Comparison of ENCODE assay signal across 39 cellular contexts in the genomic region with DNA sequence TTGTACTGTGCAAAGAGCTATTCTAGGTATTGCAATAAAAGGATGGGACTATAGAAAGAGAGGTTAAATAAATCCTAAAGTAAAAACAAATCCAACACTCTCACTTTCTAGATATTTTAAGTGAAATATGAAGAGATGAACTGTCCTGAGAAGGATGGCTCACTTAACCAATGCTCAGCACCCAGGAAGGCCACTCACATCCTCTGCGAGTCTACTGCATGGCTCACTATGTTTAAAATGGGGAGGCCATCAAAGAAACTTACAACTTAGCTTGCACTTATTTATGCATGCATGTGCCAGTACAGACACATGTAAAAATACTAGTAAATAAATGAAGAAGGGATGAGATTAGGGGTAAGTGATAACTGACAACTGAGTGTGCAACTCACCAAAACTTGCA. TPM values are rescaled to one million over a fixed set of nuclear protein-coding genes. Genes with fewer than 3 reads are reported as not detected.
"Had no signal": no experiment of that assay in that cellular context is flagged by ENCODE, and none has a peak within 500 bp of the region (broad histone marks: within the 10 kb centered on the region; RNA-seq: fewer than 3 reads in every experiment).

No MANE protein-coding gene starts in this region.

- H3K27ac Mint-ChIP-seq: activated naive CD4-positive, alpha-beta T cell treated with anti-CD3 and anti-CD28 coated beads for 36 hours; activated naive CD4-positive, alpha-beta T cell treated with anti-CD3 and anti-CD28 coated beads, Interleukin-2, amount 10 ng/mL, durations not matched to agents 7 days and 5 days; activated naive CD4-positive, alpha-beta T cell treated with anti-CD3 and anti-CD28 coated beads, Interleukin-2, amount 50 U/mL, for 24 hours; activated naive CD4-positive, alpha-beta T cell treated with anti-CD3 and anti-CD28 coated beads, Interleukin-2, amount 50 U/mL, for 72 hours; activated naive CD8-positive, alpha-beta T cell; activated naive CD8-positive, alpha-beta T cell treated with anti-CD3 and anti-CD28 coated beads for 36 hours; activated naive CD8-positive, alpha-beta T cell treated with anti-CD3 and anti-CD28 coated beads, Interleukin-2, amount 10 ng/mL, durations not matched to agents 7 days and 5 days; activated naive CD8-positive, alpha-beta T cell treated with anti-CD3 and anti-CD28 coated beads, Interleukin-2, amount 50 U/mL, for 24 hours; activated T-cell treated with anti-CD3 and anti-CD28 coated beads, Interleukin-2, amount 50 U/mL, for 24 hours; activated T-cell treated with anti-CD3 and anti-CD28 coated beads, Interleukin-2, amount 50 U/mL, for 72 hours; activated T-helper 1 cell treated with anti-CD3 and anti-CD28 coated beads, Interleukin-12 subunit alpha, Interleukin-12 subunit beta, Interleukin-2, Interleukin-4 antibody, amounts not matched to agents 30 ng/mL and 10 ng/mL and 1 ng/mL, durations not matched to agents 14 hours and 24 hours and 36 hours; activated T-helper 2 cell treated with anti-CD3 and anti-CD28 coated beads, Interferon-gamma antibody, Interleukin-2, Interleukin-4, amounts not matched to agents 10 μg/mL and 5 μg/mL and 100 μg/mL, durations not matched to agents 14 hours and 24 hours and 36 hours had no signal

- H3K9me3 Mint-ChIP-seq: activated naive CD4-positive, alpha-beta T cell treated with anti-CD3 and anti-CD28 coated beads for 36 hours; activated naive CD4-positive, alpha-beta T cell treated with anti-CD3 and anti-CD28 coated beads, Interleukin-2, amount 10 ng/mL, durations not matched to agents 7 days and 5 days; activated naive CD4-positive, alpha-beta T cell treated with anti-CD3 and anti-CD28 coated beads, Interleukin-2, amount 50 U/mL, for 24 hours; activated naive CD4-positive, alpha-beta T cell treated with anti-CD3 and anti-CD28 coated beads, Interleukin-2, amount 50 U/mL, for 72 hours; activated naive CD8-positive, alpha-beta T cell treated with anti-CD3 and anti-CD28 coated beads for 36 hours; activated naive CD8-positive, alpha-beta T cell treated with anti-CD3 and anti-CD28 coated beads, Interleukin-2, amount 50 U/mL, for 24 hours; activated T-cell treated with anti-CD3 and anti-CD28 coated beads, Interleukin-2, amount 50 U/mL, for 24 hours; activated T-cell treated with anti-CD3 and anti-CD28 coated beads, Interleukin-2, amount 50 U/mL, for 4 hours; activated T-cell treated with anti-CD3 and anti-CD28 coated beads, Interleukin-2, amount 50 U/mL, for 72 hours; activated T-helper 1 cell treated with anti-CD3 and anti-CD28 coated beads, Interleukin-12 subunit alpha, Interleukin-12 subunit beta, Interleukin-2, Interleukin-4 antibody, amounts not matched to agents 30 ng/mL and 10 ng/mL and 1 ng/mL, durations not matched to agents 14 hours and 24 hours and 36 hours; activated T-helper 2 cell treated with anti-CD3 and anti-CD28 coated beads, Interferon-gamma antibody, Interleukin-2, Interleukin-4, amounts not matched to agents 10 μg/mL and 5 μg/mL and 100 μg/mL, durations not matched to agents 14 hours and 24 hours and 36 hours; brain; central memory CD8-positive, alpha-beta T cell had no signal

- H3K27me3 Mint-ChIP-seq: activated naive CD4-positive, alpha-beta T cell treated with anti-CD3 and anti-CD28 coated beads, Interleukin-2, amount 10 ng/mL, durations not matched to agents 7 days and 5 days; activated naive CD4-positive, alpha-beta T cell treated with anti-CD3 and anti-CD28 coated beads, Interleukin-2, amount 50 U/mL, for 24 hours; activated naive CD8-positive, alpha-beta T cell treated with anti-CD3 and anti-CD28 coated beads for 36 hours; activated naive CD8-positive, alpha-beta T cell treated with anti-CD3 and anti-CD28 coated beads, Interleukin-2, amount 10 ng/mL, durations not matched to agents 7 days and 5 days; activated naive CD8-positive, alpha-beta T cell treated with anti-CD3 and anti-CD28 coated beads, Interleukin-2, amount 50 U/mL, for 24 hours; activated T-cell treated with anti-CD3 and anti-CD28 coated beads, Interleukin-2, amount 50 U/mL, for 24 hours; brain had no signal

- H3K27ac ChIP-seq: adrenal gland, ascending aorta, body of pancreas, brain microvascular endothelial cell, breast epithelium, cardiac muscle cell had no signal

- H3K4me3 Mint-ChIP-seq: activated naive CD4-positive, alpha-beta T cell treated with anti-CD3 and anti-CD28 coated beads for 36 hours; activated naive CD4-positive, alpha-beta T cell treated with anti-CD3 and anti-CD28 coated beads, Interleukin-2, amount 10 ng/mL, durations not matched to agents 7 days and 5 days; activated naive CD4-positive, alpha-beta T cell treated with anti-CD3 and anti-CD28 coated beads, Interleukin-2, amount 50 U/mL, for 24 hours; activated naive CD8-positive, alpha-beta T cell; activated naive CD8-positive, alpha-beta T cell treated with anti-CD3 and anti-CD28 coated beads for 36 hours; activated naive CD8-positive, alpha-beta T cell treated with anti-CD3 and anti-CD28 coated beads, Interleukin-2, amount 10 ng/mL, durations not matched to agents 7 days and 5 days; activated naive CD8-positive, alpha-beta T cell treated with anti-CD3 and anti-CD28 coated beads, Interleukin-2, amount 50 U/mL, for 24 hours; activated T-cell treated with anti-CD3 and anti-CD28 coated beads, Interleukin-2, amount 50 U/mL, for 24 hours; activated T-cell treated with anti-CD3 and anti-CD28 coated beads, Interleukin-2, amount 50 U/mL, for 4 hours; activated T-cell treated with anti-CD3 and anti-CD28 coated beads, Interleukin-2, amount 50 U/mL, for 72 hours; activated T-helper 1 cell treated with anti-CD3 and anti-CD28 coated beads, Interleukin-12 subunit alpha, Interleukin-12 subunit beta, Interleukin-2, Interleukin-4 antibody, amounts not matched to agents 30 ng/mL and 10 ng/mL and 1 ng/mL, durations not matched to agents 14 hours and 24 hours and 36 hours; brain; central memory CD8-positive, alpha-beta T cell had no signal

- H3K36me3 ChIP-seq: adrenal gland, ascending aorta, brain microvascular endothelial cell, breast epithelium, cardiac muscle cell had no signal

- H3K4me1 ChIP-seq: adrenal gland, ascending aorta, body of pancreas, breast epithelium had no signal

- ATAC-seq: activated naive CD4-positive, alpha-beta T cell treated with anti-CD3 and anti-CD28 coated beads, Interleukin-2, amount 50 U/mL, for 72 hours; activated naive CD8-positive, alpha-beta T cell treated with anti-CD3 and anti-CD28 coated beads, Interleukin-2, amount 50 U/mL, for 24 hours; activated T-cell treated with anti-CD3 and anti-CD28 coated beads, Interleukin-2, amount 50 U/mL, for 4 hours; activated T-cell treated with anti-CD3 and anti-CD28 coated beads, Interleukin-2, amount 50 U/mL, for 72 hours; body of pancreas had no signal

- H3K36me3 Mint-ChIP-seq: activated naive CD4-positive, alpha-beta T cell treated with anti-CD3 and anti-CD28 coated beads, Interleukin-2, amount 10 ng/mL, durations not matched to agents 7 days and 5 days; activated naive CD4-positive, alpha-beta T cell treated with anti-CD3 and anti-CD28 coated beads, Interleukin-2, amount 50 U/mL, for 24 hours; activated naive CD4-positive, alpha-beta T cell treated with anti-CD3 and anti-CD28 coated beads, Interleukin-2, amount 50 U/mL, for 72 hours; activated naive CD8-positive, alpha-beta T cell; activated naive CD8-positive, alpha-beta T cell treated with anti-CD3 and anti-CD28 coated beads for 36 hours; activated naive CD8-positive, alpha-beta T cell treated with anti-CD3 and anti-CD28 coated beads, Interleukin-2, amount 10 ng/mL, durations not matched to agents 7 days and 5 days; brain had no signal

- H3K4me1 Mint-ChIP-seq: activated naive CD4-positive, alpha-beta T cell treated with anti-CD3 and anti-CD28 coated beads, Interleukin-2, amount 10 ng/mL, durations not matched to agents 7 days and 5 days; activated naive CD8-positive, alpha-beta T cell treated with anti-CD3 and anti-CD28 coated beads, Interleukin-2, amount 10 ng/mL, durations not matched to agents 7 days and 5 days; central memory CD8-positive, alpha-beta T cell had no signal

- H3K9me3 ChIP-seq: adrenal gland, ascending aorta, body of pancreas, breast epithelium had no signal

- H3K27me3 ChIP-seq: adrenal gland, ascending aorta, body of pancreas, brain microvascular endothelial cell, breast epithelium, cardiac muscle cell had no signal

- H3K4me3 ChIP-seq: adrenal gland, ascending aorta, body of pancreas, breast epithelium, cardiac muscle cell had no signal

- DNase-seq: activated effector memory CD4-positive, alpha-beta T cell treated with anti-CD3 and anti-CD28 coated beads, Interleukin-2, amount 50 U/mL, for 16 hours; activated effector memory CD4-positive, alpha-beta T cell treated with Interleukin-2 at 50 U/mL for 16 hours; activated gamma-delta T cell; activated gamma-delta T cell treated with Interleukin-2 at 50 U/mL for 16 hours; activated naive CD4-positive, alpha-beta T cell; activated naive CD4-positive, alpha-beta T cell treated with anti-CD3 and anti-CD28 coated beads for 36 hours; activated naive CD4-positive, alpha-beta T cell treated with anti-CD3 and anti-CD28 coated beads, Interleukin-2, amount 10 ng/mL, durations not matched to agents 7 days and 5 days; activated naive CD4-positive, alpha-beta T cell treated with anti-CD3 and anti-CD28 coated beads, Interleukin-2, amount 50 U/mL, for 16 hours; activated naive CD4-positive, alpha-beta T cell treated with Interleukin-2 at 50 U/mL for 16 hours; activated naive CD8-positive, alpha-beta T cell treated with anti-CD3 and anti-CD28 coated beads for 36 hours; activated naive CD8-positive, alpha-beta T cell treated with anti-CD3 and anti-CD28 coated beads, Interleukin-2, amount 10 ng/mL, durations not matched to agents 7 days and 5 days; activated naive CD8-positive, alpha-beta T cell treated with anti-CD3 and anti-CD28 coated beads, Interleukin-2, amount 50 U/mL, for 24 hours; activated T-cell treated with anti-CD3 and anti-CD28 coated beads, Interleukin-2, amount 50 U/mL, for 24 hours; activated T-cell treated with anti-CD3 and anti-CD28 coated beads, Interleukin-2, amount 50 U/mL, for 4 hours; activated T-cell treated with anti-CD3 and anti-CD28 coated beads, Interleukin-2, amount 50 U/mL, for 48 hours; activated T-cell treated with anti-CD3 and anti-CD28 coated beads, Interleukin-2, amount 50 U/mL, for 72 hours; adrenal gland; amniotic stem cell; amygdala; anterior cingulate cortex; aorta; body of pancreas; brain microvascular endothelial cell; caudate nucleus; central memory CD4-positive, alpha-beta T cell; cerebellar nuclear complex had no signal

RNA-seq across cellular contexts. Expression of gene PLPPR5, which starts 37.5 kb away (rescaled TPM):
- total RNA-seq: activated naive CD4-positive, alpha-beta T cell treated with anti-CD3 and anti-CD28 coated beads for 36 hours; activated naive CD4-positive, alpha-beta T cell treated with anti-CD3 and anti-CD28 coated beads, Interleukin-2, amount 50 U/mL, for 72 hours; activated naive CD8-positive, alpha-beta T cell treated with anti-CD3 and anti-CD28 coated beads for 36 hours; activated naive CD8-positive, alpha-beta T cell treated with anti-CD3 and anti-CD28 coated beads, Interleukin-2, amount 10 ng/mL, durations not matched to agents 7 days and 5 days; activated T-cell treated with anti-CD3 and anti-CD28 coated beads, Interleukin-2, amount 50 U/mL, for 4 hours; activated T-cell treated with anti-CD3 and anti-CD28 coated beads, Interleukin-2, amount 50 U/mL, for 72 hours; activated T-helper 1 cell treated with anti-CD3 and anti-CD28 coated beads, Interleukin-12 subunit alpha, Interleukin-12 subunit beta, Interleukin-2, Interleukin-4 antibody, amounts not matched to agents 30 ng/mL and 10 ng/mL and 1 ng/mL, durations not matched to agents 14 hours and 24 hours and 36 hours; activated T-helper 2 cell treated with anti-CD3 and anti-CD28 coated beads, Interferon-gamma antibody, Interleukin-2, Interleukin-4, amounts not matched to agents 10 μg/mL and 5 μg/mL and 100 μg/mL, durations not matched to agents 14 hours and 24 hours and 36 hours; aorta; ascending aorta; breast epithelium; bronchial epithelial cell; cardiac septum; chondrocyte had no signal
- polyA plus RNA-seq: aorta had no signal
